14 cellular contexts compared by ENCODE assay signal in genomic region chr17:50110591-50111349, GRCh38. TPM values are rescaled to one million over a fixed set of nuclear protein-coding genes. Genes with fewer than 3 reads are reported as not detected.
DNase-seq lines count a peak whose midpoint lies in the region; ATAC-seq and TF ChIP-seq lines count a peak whose summit lies in the region.
"Had no signal": no experiment of that assay in that cellular context is flagged by ENCODE, and none has a peak within 500 bp of the region (broad histone marks: within the 10 kb centered on the region; RNA-seq: fewer than 3 reads in every experiment).

No MANE protein-coding gene starts in this region.

- TF ChIP-seq POLR2A in vagina (IDR thresholded peaks at IDR 0.05), result no peak

- intact Hi-C loops in left cardiac atrium (cut with DNase I) (loop anchor here (10.0 kb wide), 2 partner anchors 54 to 64 kb away; partner anchors contain the start of gene SGCA (in 1 of the 2)), vagina (cut with DNase I) (loop anchor here (10.0 kb wide), 1 partner anchor 184 kb away; no protein-coding TSS in a partner anchor)
- intact Hi-C loops in activated CD8-positive, alpha-beta T cell treated with anti-CD3 and anti-CD28 coated beads for 36 hours (cut with micrococcal nuclease), result loop anchor here (10.0 kb wide), 1 partner anchor 54 kb away; the partner anchor contains the start of gene SGCA

- H3K36me3 ChIP-seq in vagina, result peaks cover 0 to 47% of the 10 kb centered on the region in 2 donors
- H3K36me3 ChIP-seq: colonic mucosa had no signal

- H3K4me1 Mint-ChIP-seq in osteocyte (ENCODE audit: unreplicated experiment), result peaks cover 19% of the 10 kb centered on the region
- H3K4me1 Mint-ChIP-seq in activated CD8-positive, alpha-beta T cell treated with anti-CD3 and anti-CD28 coated beads for 36 hours (ENCODE audit: low read depth), result peaks cover 4% of the 10 kb centered on the region

- H3K27ac Mint-ChIP-seq in osteocyte (ENCODE audit: unreplicated experiment), result peak overlapping the region; percentile 34
- H3K27ac Mint-ChIP-seq in activated CD8-positive, alpha-beta T cell treated with anti-CD3 and anti-CD28 coated beads for 36 hours, result no peak overlapping the region
- H3K27ac Mint-ChIP-seq: activated CD4-positive, alpha-beta memory T cell treated with anti-CD3 and anti-CD28 coated beads for 36 hours; activated naive CD4-positive, alpha-beta T cell treated with anti-CD3 and anti-CD28 coated beads, Interleukin-2, amount 50 U/mL, for 24 hours had no signal

- ATAC-seq in left cardiac atrium (peak; percentile 25 to 65), HG03378 (IDR thresholded peaks at IDR 0.05; ENCODE audit: unreplicated experiment) (no peak), GM19452 (IDR thresholded peaks at IDR 0.05; ENCODE audit: unreplicated experiment) (no peak)
- ATAC-seq in activated CD8-positive, alpha-beta T cell treated with anti-CD3 and anti-CD28 coated beads for 36 hours, result no peak

- DNase-seq in DMS 273 (lab: John Stamatoyannopoulos, UW; ENCODE audit: unreplicated experiment) (peak; percentile 65), DMS 273 treated with DMSO at 0.1 percent for 48 hours (lab: John Stamatoyannopoulos, UW) (no peak), left cardiac atrium (peak; percentile 83), osteocyte (ENCODE audit: extremely low spot score, unreplicated experiment) (no peak), vagina (ENCODE audit: extremely low spot score in 2 of 2) (no peak)
- no peak for DNase-seq in activated CD8-positive, alpha-beta T cell treated with anti-CD3 and anti-CD28 coated beads for 36 hours
- DNase-seq: 8988T; activated CD4-positive, alpha-beta memory T cell treated with anti-CD3 and anti-CD28 coated beads for 36 hours; colonic mucosa; stimulated activated CD4-positive, alpha-beta T cell treated with anti-CD3 and anti-CD28 coated beads, Interleukin-1b, Interleukin-23, amount 100 ng/mL, for 48 hours had no signal

- TF ChIP-seq CTCF in osteocyte (IDR thresholded peaks at IDR 0.05) (no peak), vagina (IDR thresholded peaks at IDR 0.05) (no peak)
- TF ChIP-seq CTCF in activated CD8-positive, alpha-beta T cell treated with anti-CD3 and anti-CD28 coated beads for 36 hours (IDR thresholded peaks at IDR 0.05), result no peak

- H3K9me3 Mint-ChIP-seq in osteocyte (ENCODE audit: unreplicated experiment), result no peaks in the 10 kb centered on the region
- H3K9me3 Mint-ChIP-seq in activated CD8-positive, alpha-beta T cell treated with anti-CD3 and anti-CD28 coated beads for 36 hours, result no peaks in the 10 kb centered on the region
- H3K9me3 Mint-ChIP-seq: activated CD4-positive, alpha-beta memory T cell treated with anti-CD3 and anti-CD28 coated beads for 36 hours; activated naive CD4-positive, alpha-beta T cell treated with anti-CD3 and anti-CD28 coated beads, Interleukin-2, amount 50 U/mL, for 24 hours had no signal

- no peaks in the 10 kb centered on the region for H3K27me3 Mint-ChIP-seq in osteocyte (ENCODE audit: unreplicated experiment)
- H3K27me3 Mint-ChIP-seq in activated CD8-positive, alpha-beta T cell treated with anti-CD3 and anti-CD28 coated beads for 36 hours, result peaks cover 9% of the 10 kb centered on the region

- H3K4me1 ChIP-seq in vagina, result peaks cover 25% of the 10 kb centered on the region

- H3K4me3 Mint-ChIP-seq in osteocyte (ENCODE audit: unreplicated experiment), result no peak overlapping the region
- no peak overlapping the region for H3K4me3 Mint-ChIP-seq in activated CD8-positive, alpha-beta T cell treated with anti-CD3 and anti-CD28 coated beads for 36 hours
- H3K4me3 Mint-ChIP-seq: activated CD4-positive, alpha-beta memory T cell treated with anti-CD3 and anti-CD28 coated beads for 36 hours; activated naive CD4-positive, alpha-beta T cell treated with anti-CD3 and anti-CD28 coated beads, Interleukin-2, amount 50 U/mL, for 24 hours had no signal

- CTCF ChIA-PET in activated CD8-positive, alpha-beta T cell treated with anti-CD3 and anti-CD28 coated beads for 36 hours (lab: Charles Lee), result interaction anchor here (1.1 to 4.8 kb wide), 2 partner anchors 17 to 89 kb away, joined by 3 to 23 read pairs; no protein-coding TSS in a partner anchor

- no peaks in the 10 kb centered on the region for H3K9me3 ChIP-seq in vagina
- H3K9me3 ChIP-seq: colonic mucosa had no signal

- no peak overlapping the region for H3K4me3 ChIP-seq in vagina
- H3K4me3 ChIP-seq: colonic mucosa had no signal

- H3K36me3 Mint-ChIP-seq in osteocyte (ENCODE audit: unreplicated experiment), result peaks cover 11% of the 10 kb centered on the region
- H3K36me3 Mint-ChIP-seq in activated CD8-positive, alpha-beta T cell treated with anti-CD3 and anti-CD28 coated beads for 36 hours (ENCODE audit: low read depth), result no peaks in the 10 kb centered on the region
- H3K36me3 Mint-ChIP-seq: activated CD4-positive, alpha-beta memory T cell treated with anti-CD3 and anti-CD28 coated beads for 36 hours; activated naive CD4-positive, alpha-beta T cell treated with anti-CD3 and anti-CD28 coated beads, Interleukin-2, amount 50 U/mL, for 24 hours had no signal

- peak overlapping the region; percentile 57 for H3K27ac ChIP-seq in vagina
- H3K27ac ChIP-seq: colonic mucosa had no signal

- H3K27me3 ChIP-seq in vagina, result no peaks in the 10 kb centered on the region
- H3K27me3 ChIP-seq: colonic mucosa had no signal

- POLR2A ChIA-PET in activated CD8-positive, alpha-beta T cell treated with anti-CD3 and anti-CD28 coated beads for 36 hours (lab: Charles Lee), result no interaction called here

RNA-seq across cellular contexts. Expression of gene PDK2, which starts 15.6 kb away (rescaled TPM):
- total RNA-seq in left cardiac atrium (100 to 1,000 TPM; 156 to 203 TPM), osteocyte (66.2 and 67.0 TPM in 2 replicates), vagina (44.4 TPM)
- total RNA-seq in activated CD8-positive, alpha-beta T cell treated with anti-CD3 and anti-CD28 coated beads for 36 hours, result 1 to 10 TPM; 6.0 to 7.7 TPM

RNA-seq across cellular contexts. Expression of gene SAMD14, which starts 19.2 kb away (rescaled TPM):
- total RNA-seq in left cardiac atrium (1 to 10 TPM; 1.6 to 2.1 TPM), osteocyte (36.1 and 36.8 TPM in 2 replicates), vagina (4.4 TPM)
- 1 to 10 TPM in 1 of 2 experiments, under 1 TPM in 1; 0.47 to 1.3 TPM for total RNA-seq in activated CD8-positive, alpha-beta T cell treated with anti-CD3 and anti-CD28 coated beads for 36 hours

RNA-seq across cellular contexts. Expression of gene PPP1R9B, which starts 39.7 kb away (rescaled TPM):
- total RNA-seq in left cardiac atrium (10 to 100 TPM; 35.8 to 43.4 TPM), osteocyte (175 and 176 TPM in 2 replicates), vagina (37.6 TPM)
- total RNA-seq in activated CD8-positive, alpha-beta T cell treated with anti-CD3 and anti-CD28 coated beads for 36 hours, result 10 to 100 TPM; 52.4 to 56.4 TPM

RNA-seq across cellular contexts. Expression of gene ITGA3, which starts 54.9 kb away (rescaled TPM):
- total RNA-seq in left cardiac atrium (10 to 100 TPM; 26.5 to 35.9 TPM), osteocyte (201 and 221 TPM in 2 replicates), vagina (50.8 TPM)
- 1 to 10 TPM; 4.2 to 7.2 TPM for total RNA-seq in activated CD8-positive, alpha-beta T cell treated with anti-CD3 and anti-CD28 coated beads for 36 hours

RNA-seq across cellular contexts. Expression of gene SGCA, which starts 55.0 kb away (rescaled TPM):
- total RNA-seq in left cardiac atrium, result 100 to 1,000 TPM in 1 of 2 donors, 10 to 100 TPM in 1; 96.3 to 131 TPM
- 12.0 and 13.0 TPM in 2 replicates for total RNA-seq in osteocyte
- 2.2 TPM for total RNA-seq in vagina
- total RNA-seq in activated CD8-positive, alpha-beta T cell treated with anti-CD3 and anti-CD28 coated beads for 36 hours, result under 1 TPM in 1 of 2 experiments, not detected in 1; 0.34 TPM
- total RNA-seq: M059J had no signal

Comparison
In these comparisons a context has a peak if more than half of its experiments do, and no peak if none do; other contexts are left out.
1. DNase-seq: peak in DMS 273 (single experiment) and left cardiac atrium (single experiment); none in DMS 273 treated with DMSO at 0.1 percent for 48 hours (single experiment), osteocyte (single experiment), vagina (0 of 2) and activated CD8-positive, alpha-beta T cell treated with anti-CD3 and anti-CD28 coated beads for 36 hours (single experiment).
2. ATAC-seq: peak in left cardiac atrium (2 of 2); none in activated CD8-positive, alpha-beta T cell treated with anti-CD3 and anti-CD28 coated beads for 36 hours (single experiment), HG03378 (single experiment) and GM19452 (single experiment).